In genomic region chr9:21550392-21550791, GRCh38 we compare ENCODE assay signal across 27 cellular contexts.
DNase-seq lines count a peak whose midpoint lies in the region; ATAC-seq and TF ChIP-seq lines count a peak whose summit lies in the region.
"Had no signal": no experiment of that assay in that cellular context is flagged by ENCODE, and none has a peak within 500 bp of the region (broad histone marks: within the 10 kb centered on the region; RNA-seq: fewer than 3 reads in every experiment).

No MANE protein-coding gene starts in this region.

- in situ Hi-C loops in IMR-90 (cut with MboI; ENCODE audit: low sequenced_read_pairs), result no loop called here
- in situ Hi-C loops in mammary epithelial cell (cut with MboI; ENCODE audit: low sequenced_read_pairs in 2 of 2), result loop anchor here (10.0 kb wide), 2 partner anchors 134 to 244 kb away; no protein-coding TSS in a partner anchor

- no peak overlapping the region for H4K91ac ChIP-seq in IMR-90 (ENCODE audit: insufficient read depth, low read depth, low read length)

- H2AFZ ChIP-seq in IMR-90 (replicated peaks; ENCODE audit: low read length, poor library complexity) (no peak overlapping the region), mammary epithelial cell (ENCODE audit: low read depth, low read length) (no peak overlapping the region)
- H2AFZ ChIP-seq: hepatocyte had no signal

- 100% methylated on average over 1 of the region's 2 CpGs; no CpG with 5 or more reads in 1 of the 2 experiments for WGBS in IMR-90 (ENCODE audit: extremely low coverage in 2 of 2, insufficient read length in 1 of 2), 2 experiments
- WGBS in mammary epithelial cell (ENCODE audit: low coverage, missing lambda C conversion rate), result 80% methylated on average over 2 of the region's 2 CpGs
- whole genome bisulfite sequencing in mesendoderm (ENCODE audit: extremely low coverage, insufficient coverage, low lambda C conversion rate), result no CpG with 5 or more reads among the region's 2 CpGs
- WGBS in right cardiac atrium, result 82% methylated on average over 2 of the region's 2 CpGs

- H3K27me3 ChIP-seq in AG04450 (ENCODE audit: control insufficient read depth, insufficient read depth, low read length) (no peaks in the 10 kb centered on the region), IMR-90 (ENCODE audit: control insufficient read depth, insufficient read depth, low read length) (no peaks in the 10 kb centered on the region), mammary epithelial cell (ENCODE audit: insufficient read depth, low read length) (no peaks in the 10 kb centered on the region), mesendoderm (ENCODE audit: insufficient read depth, low read length, poor library complexity) (no peaks in the 10 kb centered on the region), right cardiac atrium (ENCODE audit: control insufficient read depth, insufficient read depth) (no peaks in the 10 kb centered on the region)
- H3K27me3 ChIP-seq: hepatocyte had no signal

- no peak for TF ChIP-seq POLR2A in IMR-90 (IDR thresholded peaks at IDR 0.05; ENCODE audit: low read depth, low read length)

- H3K14ac ChIP-seq in IMR-90 (replicated peaks; ENCODE audit: low read depth, low read length), result peak overlapping the region; percentile 63

- H3K4me3 ChIP-seq in AG04450 (ENCODE audit: low read depth, low read length) (no peak overlapping the region), IMR-90 (ENCODE audit: insufficient read depth, low read depth, low read length) (no peak overlapping the region; the same call in 1 of the 2 replicates), mammary epithelial cell (replicated peaks in 1 of 3; ENCODE audit: insufficient read depth in 1 of 3, low read depth in 2 of 3, low read length in 3 of 3) (peak overlapping the region in 2 of 3 experiments; percentile 30 to 90), mesendoderm (ENCODE audit: low read length) (no peak overlapping the region), right cardiac atrium (ENCODE audit: low read length) (no peak overlapping the region)
- H3K4me3 ChIP-seq: HAP-1, hepatocyte, transverse colon had no signal

- H4K8ac ChIP-seq in IMR-90 (ENCODE audit: low read depth in 2 of 2, low read length in 2 of 2), result peak overlapping the region; percentile 50 to 54; a peak in 3 of 4 replicates
- peak overlapping the region; percentile 28 for H4K8ac ChIP-seq in mesendoderm (ENCODE audit: low read depth, low read length)

- H2BK120ac ChIP-seq in IMR-90 (ENCODE audit: low read depth, low read length) (peak overlapping the region; percentile 20; the same call in 1 of the 2 replicates), mesendoderm (ENCODE audit: low read depth, low read length) (no peak overlapping the region)

- H3K9me3 ChIP-seq in AG04450 (ENCODE audit: control insufficient read depth, insufficient read depth, low read length), result no peaks in the 10 kb centered on the region
- no peaks in the 10 kb centered on the region for H3K9me3 ChIP-seq in IMR-90 (ENCODE audit: control insufficient read depth, insufficient read depth, low read length)
- no peaks in the 10 kb centered on the region for H3K9me3 ChIP-seq in mammary epithelial cell (replicated peaks; ENCODE audit: insufficient read depth, low read length)
- H3K9me3 ChIP-seq in right cardiac atrium (ENCODE audit: control insufficient read depth, low read length), result no peaks in the 10 kb centered on the region
- H3K9me3 ChIP-seq: HAP-1, transverse colon had no signal

- ATAC-seq in IMR-90 (ENCODE audit: low read depth) (no peak), left ventricle myocardium superior (no peak), right cardiac atrium (no peak)
- ATAC-seq: naive thymus-derived CD4-positive, alpha-beta T cell; Right ventricle myocardium inferior had no signal

- H3K4ac ChIP-seq in IMR-90 (ENCODE audit: low read depth, low read length) (peak overlapping the region; percentile 55), mesendoderm (ENCODE audit: low read depth, low read length) (no peak overlapping the region)

- H3K9me1 ChIP-seq in IMR-90 (ENCODE audit: insufficient read depth, low read length), result peaks cover 5% of the 10 kb centered on the region; the same call in 1 of the 2 replicates

- H3K27ac ChIP-seq in AG04450 (ENCODE audit: low read depth, low read length) (peak overlapping the region; percentile 92), IMR-90 (ENCODE audit: insufficient read depth, low read length) (peak overlapping the region; percentile 56; the same call in 1 of the 2 replicates), mammary epithelial cell (ENCODE audit: insufficient read depth, low read depth, low read length) (peak overlapping the region; percentile 99), mesendoderm (ENCODE audit: low read depth, low read length) (no peak overlapping the region), right cardiac atrium (ENCODE audit: low read length) (no peak overlapping the region)
- H3K27ac ChIP-seq: hepatocyte, transverse colon, VCaP had no signal

- H2BK15ac ChIP-seq in IMR-90 (ENCODE audit: low read depth, low read length), result peak overlapping the region; percentile 43; the same call in 2 of the 3 replicates
- H2BK15ac ChIP-seq in mesendoderm (replicated peaks; ENCODE audit: low read depth), result no peak overlapping the region

- H3K4me2 ChIP-seq in IMR-90 (ENCODE audit: low read depth, low read length) (peak overlapping the region; percentile 91), mammary epithelial cell (ENCODE audit: insufficient read depth, low read depth, low read length) (peak overlapping the region; percentile 87), mesendoderm (ENCODE audit: low read length) (no peak overlapping the region)
- H3K4me2 ChIP-seq: hepatocyte had no signal

- H3K23ac ChIP-seq in IMR-90 (ENCODE audit: low read depth, low read length) (peak overlapping the region; percentile 69), mesendoderm (ENCODE audit: low read length) (no peak overlapping the region)

- dilution Hi-C loops in IMR-90 (cut with HindIII; ENCODE audit: low sequenced_read_pairs, unreplicated experiment), result loop anchor here (25.0 kb wide), 1 partner anchor 237 kb away; no protein-coding TSS in a partner anchor
- dilution Hi-C loops in mammary epithelial cell (cut with HindIII; ENCODE audit: low sequenced_read_pairs), result loop anchor here (5.0 kb wide), 1 partner anchor 237 kb away; no protein-coding TSS in a partner anchor

- H2BK20ac ChIP-seq in IMR-90 (ENCODE audit: low read depth, low read length), result peak overlapping the region; percentile 30; the same call in 1 of the 2 replicates

- H3K56ac ChIP-seq in IMR-90 (ENCODE audit: extremely low read depth, insufficient read depth, low read length), result no peak overlapping the region
- H3K56ac ChIP-seq in mesendoderm (ENCODE audit: low read length), result no peak overlapping the region

- intact Hi-C loops in IMR-90 (cut with micrococcal nuclease), result loop anchor here (10.0 kb wide), 3 partner anchors 46 to 444 kb away; partner anchors contain the start of genes CDKN2A, CDKN2B-AS1 and KLHL9
- intact Hi-C loops in mammary epithelial cell (cut with micrococcal nuclease), result loop anchor here (10.0 kb wide), 2 partner anchors 46 to 296 kb away; no protein-coding TSS in a partner anchor
- intact Hi-C loops in left ventricle myocardium superior (cut with micrococcal nuclease), result no loop called here
- intact Hi-C loops in right cardiac atrium (cut with DNase I), result no loop called here

- H3K36me3 ChIP-seq in IMR-90 (ENCODE audit: control insufficient read depth, insufficient read depth, low read length) (no peaks in the 10 kb centered on the region; the same call in 1 of the 2 replicates), mammary epithelial cell (ENCODE audit: insufficient read depth, low read length) (peaks cover 35% of the 10 kb centered on the region), mesendoderm (ENCODE audit: control insufficient read depth, insufficient read depth, low read length) (no peaks in the 10 kb centered on the region)
- H3K36me3 ChIP-seq: HAP-1, transverse colon had no signal

- peaks cover 0 to 41% of the 10 kb centered on the region in 2 experiments; a peak in 2 of 4 replicates for H3K79me1 ChIP-seq in IMR-90 (ENCODE audit: low read depth in 1 of 2, low read length in 2 of 2)
- no peaks in the 10 kb centered on the region for H3K79me1 ChIP-seq in mesendoderm (ENCODE audit: low read length)

- peaks cover 99% of the 10 kb centered on the region for H3K79me2 ChIP-seq in mammary epithelial cell (ENCODE audit: insufficient read depth, low read length)
- no peaks in the 10 kb centered on the region for H3K79me2 ChIP-seq in mesendoderm (ENCODE audit: control insufficient read depth, insufficient read depth, low read length)

- TF ChIP-seq CTCF in AG04450 (IDR thresholded peaks at IDR 0.05; ENCODE audit: low read depth, low read length) (no peak), IMR-90 (conservative IDR thresholded peaks at IDR 0.05; ENCODE audit: low read depth, low read length) (no peak), mammary epithelial cell (conservative IDR thresholded peaks at IDR 0.05 in 1 of 2, IDR thresholded peaks at IDR 0.05 in 1 of 2; ENCODE audit: extremely low read depth in 1 of 2, insufficient read depth in 1 of 2, low read depth in 1 of 2, low read length in 2 of 2) (no peak)

- BruUV-seq in IMR-90 (replicated peaks; lab: Mats Ljungman, UMichigan) (no TSS peak), mammary epithelial cell (replicated peaks; lab: Mats Ljungman, UMichigan) (no TSS peak)

- no peak overlapping the region for H2AK9ac ChIP-seq in IMR-90 (replicated peaks; ENCODE audit: low read depth, low read length, poor library complexity)

- H2AK5ac ChIP-seq in IMR-90 (ENCODE audit: low read depth, low read length) (peak overlapping the region; percentile 73; the same call in 1 of the 2 replicates), mesendoderm (ENCODE audit: low read length) (no peak overlapping the region)

- POLR2A ChIA-PET in AG04450 (lab: Yijun Ruan, JAX), result interaction anchor here (1.0 kb wide), 1 partner anchor 9 kb away, joined by 3 read pairs; no protein-coding TSS in a partner anchor
- POLR2A ChIA-PET in IMR-90 (lab: Charles Lee; ENCODE audit: unreplicated experiment), result no interaction called here

- peak overlapping the region; percentile 70 for H4K5ac ChIP-seq in IMR-90 (ENCODE audit: low read depth, low read length)
- no peak overlapping the region for H4K5ac ChIP-seq in mesendoderm (ENCODE audit: low read length)

- peak overlapping the region; percentile 94 for H2BK5ac ChIP-seq in IMR-90 (ENCODE audit: low read depth, low read length, poor library complexity, severe bottlenecking)
- no peak overlapping the region for H2BK5ac ChIP-seq in mesendoderm (ENCODE audit: low read length)

- DNase-seq in AG04450 (ENCODE audit: low read depth, low spot score), result no peak
- no peak for DNase-seq in IMR-90
- DNase-seq in mammary epithelial cell, result no peak
- no peak for DNase-seq in mesendoderm
- DNase-seq in hepatic stellate cell (ENCODE audit: low spot score), result no peak
- no peak for DNase-seq in left ventricle myocardium superior
- no peak for DNase-seq in right cardiac atrium
- no peak for DNase-seq in hippocampal formation (lab: John Stamatoyannopoulos, UW)
- DNase-seq: ACHN; activated CD4-positive, alpha-beta T cell treated with anti-CD3 and anti-CD28 coated beads, Interleukin-2, amount 50 U/mL, for 1 hour; activated naive CD4-positive, alpha-beta T cell; activated T-cell treated with anti-CD3 and anti-CD28 coated beads, Interleukin-2, amount 50 U/mL, for 48 hours; foreskin melanocyte; GDM1; KBM-7; midbrain; naive thymus-derived CD4-positive, alpha-beta T cell; NCI-H1417 treated with DMSO at 0.1 percent for 48 hours; NCI-H2081; NCI-H226; NCI-H748 treated with DMSO at 0.1 percent for 48 hours; stimulated activated CD4-positive, alpha-beta T cell treated with anti-CD3 and anti-CD28 coated beads, Interleukin-2, amount 100 ng/mL, for 48 hours; transverse colon had no signal

- H3K18ac ChIP-seq in IMR-90 (ENCODE audit: low read depth, low read length), result peak overlapping the region; percentile 90
- H3K18ac ChIP-seq in mesendoderm (ENCODE audit: low read length), result no peak overlapping the region

- H3K4me1 ChIP-seq in IMR-90 (ENCODE audit: control insufficient read depth, insufficient read depth, low read length), result peaks cover 22% of the 10 kb centered on the region
- H3K4me1 ChIP-seq in mammary epithelial cell (ENCODE audit: insufficient read depth, low read length), result peaks cover 63% of the 10 kb centered on the region
- H3K4me1 ChIP-seq in mesendoderm (ENCODE audit: control insufficient read depth, low read depth, low read length), result peaks cover 3% of the 10 kb centered on the region
- H3K4me1 ChIP-seq in right cardiac atrium (ENCODE audit: control insufficient read depth, insufficient read depth, low read length), result no peaks in the 10 kb centered on the region
- H3K4me1 ChIP-seq: HAP-1 had no signal

- H4K20me1 ChIP-seq in IMR-90 (ENCODE audit: insufficient read depth, low read length) (peaks cover 4% of the 10 kb centered on the region; the same call in 1 of the 2 replicates), mammary epithelial cell (ENCODE audit: insufficient read depth, low read length) (peaks cover 16% of the 10 kb centered on the region)

- H3K9ac ChIP-seq in IMR-90 (ENCODE audit: low read depth, low read length) (no peak overlapping the region; the same call in 1 of the 2 replicates), mammary epithelial cell (ENCODE audit: insufficient read depth, low read length) (peak overlapping the region; percentile 73), mesendoderm (ENCODE audit: low read length) (no peak overlapping the region)

- CTCF ChIA-PET in AG04450 (lab: Charles Lee), result interaction anchor here (0.6 to 1.2 kb wide), 8 partner anchors 11 to 514 kb away, joined by 3 to 9 read pairs (median 6); no protein-coding TSS in a partner anchor
- CTCF ChIA-PET in IMR-90 (lab: Yijun Ruan, JAX), result interaction anchor here (0.5 to 0.6 kb wide), 2 partner anchors 32 to 45 kb away, joined by 3 to 5 read pairs; no protein-coding TSS in a partner anchor
- CTCF ChIA-PET in mammary epithelial cell (lab: Charles Lee; ENCODE audit: low non-redundant PET), result interaction anchor here (0.7 kb wide), 1 partner anchor 46 kb away, joined by 5 read pairs; no protein-coding TSS in a partner anchor

- TF ChIP-seq RAD21 in IMR-90 (IDR thresholded peaks at IDR 0.05; ENCODE audit: low read length), result no peak

Comparison
In these comparisons a context has a peak if more than half of its experiments do, and no peak if none do; other contexts are left out.
1. H3K27ac ChIP-seq: peak in AG04450 (single experiment), IMR-90 (single experiment) and mammary epithelial cell (single experiment); none in mesendoderm (single experiment) and right cardiac atrium (single experiment).
2. H3K4me3 ChIP-seq: peak in mammary epithelial cell (2 of 3); none in AG04450 (single experiment), IMR-90 (single experiment), mesendoderm (single experiment) and right cardiac atrium (single experiment).
3. intact Hi-C loops: an anchor here in IMR-90 (10.0 kb wide) and mammary epithelial cell (10.0 kb wide); none called in left ventricle myocardium superior and right cardiac atrium.